8 cellular contexts compared by ENCODE assay signal in the genomic region with DNA sequence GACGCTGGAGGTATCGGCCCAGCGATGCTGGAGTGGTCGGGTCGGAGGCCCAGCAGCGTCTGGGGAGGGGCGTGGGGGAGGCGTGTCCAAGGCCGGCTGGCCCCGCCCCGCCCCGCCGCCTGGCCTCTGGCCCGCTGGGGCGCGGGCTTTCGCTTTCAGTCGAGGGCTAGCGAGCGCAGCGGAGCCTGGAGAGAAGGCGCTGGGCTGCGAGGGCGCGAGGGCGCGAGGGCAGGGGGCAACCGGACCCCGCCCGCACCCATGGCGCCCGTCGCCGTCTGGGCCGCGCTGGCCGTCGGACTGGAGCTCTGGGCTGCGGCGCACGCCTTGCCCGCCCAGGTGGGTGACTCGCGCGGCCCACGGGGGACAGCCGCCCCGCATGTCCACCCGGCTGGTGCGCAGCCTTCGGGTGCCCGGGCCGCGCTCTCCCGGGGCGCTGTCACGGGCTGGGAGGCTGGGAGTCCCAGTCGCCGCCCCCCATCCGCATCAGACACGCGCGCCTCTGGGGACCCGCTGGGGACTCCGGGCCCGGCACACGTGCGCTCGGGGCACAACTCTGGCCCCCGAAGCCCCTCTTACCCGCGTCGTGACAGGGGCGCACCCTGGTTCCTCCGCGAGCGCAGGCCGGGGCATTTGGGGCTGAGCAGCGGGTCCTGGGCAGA. TPM values are rescaled to one million over a fixed set of nuclear protein-coding genes. Genes with fewer than 3 reads are reported as not detected.
DNase-seq lines count a peak whose midpoint lies in the region; ATAC-seq and TF ChIP-seq lines count a peak whose summit lies in the region.

TNFRSF1B (plus strand) TSS at position 158 of the 659 bp plus-strand sequence; CDS start at position 259, 101 bp downstream.

- no peaks in the 10 kb centered on the region for H3K9me3 ChIP-seq in HUES64 (ENCODE audit: insufficient read depth, low read depth, low read length)
- H3K9me3 ChIP-seq in colonic mucosa, result no peaks in the 10 kb centered on the region

- CTCF ChIA-PET in activated CD4-positive, alpha-beta T cell treated with anti-CD3 and anti-CD28 coated beads for 36 hours (lab: Charles Lee), result interaction anchor here (0.9 to 1.2 kb wide), 2 partner anchors 11 to 42 kb away, joined by 3 to 4 read pairs; no protein-coding TSS in a partner anchor

- WGBS in HUES64, result 13% methylated on average over 79 of the region's 79 CpGs
- 0 to 1% methylated on average over 7 to 23 of the region's 79 CpGs for WGBS in lower leg skin, 2 donors

- H3K4me1 Mint-ChIP-seq in activated CD4-positive, alpha-beta T cell treated with anti-CD3 and anti-CD28 coated beads for 36 hours, result peaks cover 63% of the 10 kb centered on the region

- H3K9me3 Mint-ChIP-seq in activated CD4-positive, alpha-beta T cell treated with anti-CD3 and anti-CD28 coated beads for 36 hours (ENCODE audit: low read depth), result peaks cover 3% of the 10 kb centered on the region

- no peaks in the 10 kb centered on the region for H3K36me3 ChIP-seq in HUES64 (ENCODE audit: insufficient read depth, low read length)
- no peaks in the 10 kb centered on the region for H3K36me3 ChIP-seq in colonic mucosa

- H3K27me3 Mint-ChIP-seq in activated CD4-positive, alpha-beta T cell treated with anti-CD3 and anti-CD28 coated beads for 36 hours, result no peaks in the 10 kb centered on the region

- H3K9ac ChIP-seq in HUES64 (ENCODE audit: low read depth, low read length), result no peak within 1 kb of the TSS
- H3K9ac ChIP-seq in colonic mucosa (ENCODE audit: low read depth in 2 of 2, low read length in 2 of 2), result peak within 1 kb of the TSS; percentile 68 to 96

- DNase-seq in AG09309 (ENCODE audit: low read depth) (no peak), colonic mucosa (peak; percentile 78), lower leg skin (ENCODE audit: low spot score in 2 of 2) (peak in 1 of 2 donors; percentile 93), putamen (ENCODE audit: low spot score) (no peak)
- DNase-seq in activated CD4-positive, alpha-beta T cell treated with anti-CD3 and anti-CD28 coated beads for 36 hours, result peak; percentile 83
- DNase-seq in stimulated activated CD8-positive, alpha-beta memory T cell treated with anti-CD3 and anti-CD28 coated beads, Interleukin-12 subunit alpha, Interleukin-12 subunit beta, amount 100 ng/mL, for 4 hours (ENCODE audit: low read depth), result peak; percentile 70

- TF ChIP-seq POLR2A in lower leg skin (IDR thresholded peaks at IDR 0.05), result peak in 1 of 2 donors; percentile 28

- peak within 1 kb of the TSS; percentile 98 for H3K4me3 Mint-ChIP-seq in activated CD4-positive, alpha-beta T cell treated with anti-CD3 and anti-CD28 coated beads for 36 hours

- no peak within 1 kb of the TSS for H3K27ac ChIP-seq in HUES64 (ENCODE audit: low read depth, low read length)
- peak within 1 kb of the TSS; percentile 77 for H3K27ac ChIP-seq in colonic mucosa

- H3K4me3 ChIP-seq in AG09309 (ENCODE audit: control insufficient read depth, low read depth, low read length) (peak within 1 kb of the TSS; percentile 50), HUES64 (ENCODE audit: low read length) (peak within 1 kb of the TSS; percentile 37), colonic mucosa (peak within 1 kb of the TSS; percentile 76), lower leg skin (ENCODE audit: low read depth, poor library complexity, severe bottlenecking) (peak within 1 kb of the TSS; percentile 60)

- TF ChIP-seq CTCF in AG09309 (IDR thresholded peaks at IDR 0.05; ENCODE audit: control insufficient read depth, insufficient read depth, low read depth, low read length, missing control alignments) (no peak), colonic mucosa (IDR thresholded peaks at IDR 0.05) (no peak), lower leg skin (IDR thresholded peaks at IDR 0.05) (no peak)

- POLR2A ChIA-PET in activated CD4-positive, alpha-beta T cell treated with anti-CD3 and anti-CD28 coated beads for 36 hours (lab: Charles Lee), result interaction anchor here (0.7 to 3.2 kb wide), 2 partner anchors 11 to 21 kb away, joined by 3 to 26 read pairs; no protein-coding TSS in a partner anchor

- peaks cover 44% of the 10 kb centered on the region for H3K27me3 ChIP-seq in HUES64 (ENCODE audit: insufficient read depth, low read length)
- no peaks in the 10 kb centered on the region for H3K27me3 ChIP-seq in colonic mucosa

- intact Hi-C loops in activated CD4-positive, alpha-beta T cell treated with anti-CD3 and anti-CD28 coated beads for 36 hours (cut with DNase I, micrococcal nuclease), result loop anchor here (2.0 to 5.0 kb wide), 2 partner anchors 40 to 362 kb away; partner anchors contain the start of gene MTHFR (in 1 of the 2)
- intact Hi-C loops in colonic mucosa (cut with DNase I), result no loop called here
- intact Hi-C loops in lower leg skin (cut with DNase I; ENCODE audit: low total_unique reads), result no loop called here

- peak within 1 kb of the TSS; percentile 99 for H3K27ac Mint-ChIP-seq in activated CD4-positive, alpha-beta T cell treated with anti-CD3 and anti-CD28 coated beads for 36 hours

- H3K4me1 ChIP-seq in HUES64 (ENCODE audit: insufficient read depth, low read length) (no peaks in the 10 kb centered on the region), colonic mucosa (peaks cover 12% of the 10 kb centered on the region)

- H3K36me3 Mint-ChIP-seq in activated CD4-positive, alpha-beta T cell treated with anti-CD3 and anti-CD28 coated beads for 36 hours (ENCODE audit: low read depth), result peaks cover 38% of the 10 kb centered on the region

- peak; percentile 58 for ATAC-seq in GM19025 (IDR thresholded peaks at IDR 0.05; ENCODE audit: low read depth, unreplicated experiment)
- peak; percentile 53 for ATAC-seq in activated CD4-positive, alpha-beta T cell treated with anti-CD3 and anti-CD28 coated beads for 36 hours

RNA-seq across cellular contexts. Expression of gene TNFRSF1B, which starts in this region (rescaled TPM):
- 0.95 TPM for polyA plus RNA-seq in HUES64 (2013, experiment 1 of 2)
- polyA plus RNA-seq in HUES64 (2013, experiment 2 of 2), result 2.5 TPM
- 100 to 1,000 TPM; 107 to 116 TPM for total RNA-seq in activated CD4-positive, alpha-beta T cell treated with anti-CD3 and anti-CD28 coated beads for 36 hours
- total RNA-seq in colonic mucosa (10 to 100 TPM; 27.2 to 28.1 TPM), lower leg skin (10 to 100 TPM in 3 of 4 donors, 1 to 10 TPM in 1; 8.5 to 33.1 (median 16.3) TPM)

Comparison
In these comparisons a context has a peak if more than half of its experiments do, and no peak if none do; other contexts are left out.
1. DNase-seq: peak in activated CD4-positive, alpha-beta T cell treated with anti-CD3 and anti-CD28 coated beads for 36 hours (single experiment), colonic mucosa (single experiment) and stimulated activated CD8-positive, alpha-beta memory T cell treated with anti-CD3 and anti-CD28 coated beads, Interleukin-12 subunit alpha, Interleukin-12 subunit beta, amount 100 ng/mL, for 4 hours (single experiment); none in AG09309 (single experiment) and putamen (single experiment).
2. intact Hi-C loops: an anchor here in activated CD4-positive, alpha-beta T cell treated with anti-CD3 and anti-CD28 coated beads for 36 hours (2.0 to 5.0 kb wide); none called in colonic mucosa and lower leg skin.
3. Peak in every context shown above with its lines, with median percentiles within 50 percentile points of each other: H3K4me3 ChIP-seq.